Comparison of ENCODE assay signal across 22 cellular contexts in genomic region chr7:157962458-157963306, GRCh38.
"Had no signal": no experiment of that assay in that cellular context is flagged by ENCODE, and none has a peak within 500 bp of the region (broad histone marks: within the 10 kb centered on the region; RNA-seq: fewer than 3 reads in every experiment).

No MANE protein-coding gene starts in this region.

- H3K36me3 Mint-ChIP-seq: activated naive CD4-positive, alpha-beta T cell treated with anti-CD3 and anti-CD28 coated beads, Interleukin-2, amount 50 U/mL, for 24 hours; immature natural killer cell; memory B cell; stimulated activated memory B cell treated with anti-CD40 and anti-IgM and Interleukin-4, amounts not matched to agents 10 μg/mL and 1 μg/mL and 100 μg/mL, for 72 hours; type B pancreatic cell had no signal

- H3K27me3 ChIP-seq: gastrocnemius medialis, ovary, testis had no signal

- H3K4me3 ChIP-seq: breast epithelium, gastrocnemius medialis, ovary, psoas muscle, skin epidermis, testis had no signal

- ATAC-seq: esophagus mucosa; gastrocnemius medialis; naive thymus-derived CD8-positive, alpha-beta T cell; psoas muscle; right cardiac atrium; stimulated activated memory B cell treated with anti-CD40 and anti-IgM and Interleukin-4, amounts not matched to agents 10 μg/mL and 1 μg/mL and 100 μg/mL, for 72 hours had no signal

- H3K36me3 ChIP-seq: breast epithelium, gastrocnemius medialis, ovary had no signal

- H3K9me3 ChIP-seq: ovary, psoas muscle, testis had no signal

- H3K27ac Mint-ChIP-seq: activated naive CD4-positive, alpha-beta T cell treated with anti-CD3 and anti-CD28 coated beads, Interleukin-2, amount 50 U/mL, for 24 hours; dendritic cell treated with granulocyte-macrophage colony-stimulating factor and Interleukin-4, amounts not matched to agents 40 ng/mL and 50 ng/mL, for 4 days; immature natural killer cell; memory B cell; naive thymus-derived CD8-positive, alpha-beta T cell; stimulated activated memory B cell treated with anti-CD40 and anti-IgM and Interleukin-4, amounts not matched to agents 10 μg/mL and 1 μg/mL and 100 μg/mL, for 72 hours; T-helper 1 cell treated with Interleukin-12 subunit alpha and Interleukin-12 subunit beta and Interleukin-4 antibody, amounts not matched to agents 30 μg/mL and 1 μg/mL, for 36 hours; type B pancreatic cell had no signal

- H3K9me3 Mint-ChIP-seq: activated naive CD4-positive, alpha-beta T cell treated with anti-CD3 and anti-CD28 coated beads, Interleukin-2, amount 50 U/mL, for 24 hours; dendritic cell treated with granulocyte-macrophage colony-stimulating factor and Interleukin-4, amounts not matched to agents 40 ng/mL and 50 ng/mL, for 4 days had no signal

- DNase-seq: activated CD4-positive, alpha-beta T cell treated with anti-CD3 and anti-CD28 coated beads for 1 hour; activated CD4-positive, alpha-beta T cell treated with anti-CD3 and anti-CD28 coated beads, Interleukin-2, amount 50 U/mL, for 4 hours; activated gamma-delta T cell; cerebellar nuclear complex; effector CD8-positive, alpha-beta T cell; gastrocnemius medialis; immature natural killer cell; naive thymus-derived CD8-positive, alpha-beta T cell; ovary; psoas muscle; right cardiac atrium; stimulated activated CD4-positive, alpha-beta T cell treated with anti-CD3 and anti-CD28 coated beads, Interleukin-4, amount 100 ng/mL, for 1 hour; testis had no signal

- H3K4me1 ChIP-seq: breast epithelium, gastrocnemius medialis, psoas muscle, testis had no signal

- H3K4me1 Mint-ChIP-seq: activated naive CD4-positive, alpha-beta T cell treated with anti-CD3 and anti-CD28 coated beads, Interleukin-2, amount 50 U/mL, for 24 hours; immature natural killer cell; memory B cell; stimulated activated memory B cell treated with anti-CD40 and anti-IgM and Interleukin-4, amounts not matched to agents 10 μg/mL and 1 μg/mL and 100 μg/mL, for 72 hours had no signal

- H3K27ac ChIP-seq: breast epithelium, gastrocnemius medialis, ovary, psoas muscle, skin epidermis, testis had no signal

- H3K4me3 Mint-ChIP-seq: activated naive CD4-positive, alpha-beta T cell treated with anti-CD3 and anti-CD28 coated beads, Interleukin-2, amount 50 U/mL, for 24 hours; dendritic cell treated with granulocyte-macrophage colony-stimulating factor and Interleukin-4, amounts not matched to agents 40 ng/mL and 50 ng/mL, for 4 days; immature natural killer cell; memory B cell; naive thymus-derived CD8-positive, alpha-beta T cell; stimulated activated memory B cell treated with anti-CD40 and anti-IgM and Interleukin-4, amounts not matched to agents 10 μg/mL and 1 μg/mL and 100 μg/mL, for 72 hours; T-helper 1 cell treated with Interleukin-12 subunit alpha and Interleukin-12 subunit beta and Interleukin-4 antibody, amounts not matched to agents 30 μg/mL and 1 μg/mL, for 36 hours; type B pancreatic cell had no signal
